Comparison of ENCODE assay signal across 12 cellular contexts in the genomic region with DNA sequence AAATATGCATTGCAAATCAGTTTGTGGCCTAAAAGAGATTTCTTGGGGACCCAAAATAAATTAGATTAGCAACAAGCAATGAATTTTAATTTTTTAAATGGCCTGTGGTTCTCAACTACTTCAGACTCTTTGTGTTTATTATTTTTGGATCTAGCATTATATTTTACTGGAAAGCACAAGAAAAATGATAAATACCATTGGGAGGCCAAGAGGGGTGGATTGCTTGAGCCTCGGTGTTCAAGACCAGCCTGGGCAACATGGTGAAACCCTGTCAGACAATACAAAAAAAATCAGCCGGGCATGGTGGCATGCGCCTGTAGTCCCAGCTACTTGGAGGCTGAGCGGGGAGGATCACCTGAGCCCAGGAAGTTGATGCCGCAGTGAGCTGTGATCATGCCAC. TPM values are rescaled to one million over a fixed set of nuclear protein-coding genes. Genes with fewer than 3 reads are reported as not detected.
A peak's percentile ranks its signal among the peaks of the same experiment; 100 is the strongest.
DNase-seq lines count a peak whose midpoint lies in the region; TF ChIP-seq lines count a peak whose summit lies in the region.
"Had no signal": no experiment of that assay in that cellular context is flagged by ENCODE, and none has a peak within 500 bp of the region (broad histone marks: within the 10 kb centered on the region; RNA-seq: fewer than 3 reads in every experiment).

No MANE protein-coding gene starts in this region.

- peaks cover 4% of the 10 kb centered on the region for H3K79me2 ChIP-seq in fibroblast of lung (ENCODE audit: control insufficient read depth, insufficient read depth, low read length)

- no peak overlapping the region for H3K4me3 ChIP-seq in BLaER1 treated with 17β-estradiol and CSF1 and Interleukin-3, amounts not matched to agents 10 nM and 100 nM
- no peak overlapping the region for H3K4me3 ChIP-seq in adipocyte (ENCODE audit: low read length)
- no peak overlapping the region for H3K4me3 ChIP-seq in fibroblast of lung (replicated peaks in 1 of 4; ENCODE audit: control extremely low read depth in 1 of 4, insufficient read depth in 1 of 4, low read depth in 3 of 4, low read length in 4 of 4)
- no peak overlapping the region for H3K4me3 ChIP-seq in skin epidermis

- no peaks in the 10 kb centered on the region for H3K9me3 ChIP-seq in BLaER1 treated with 17β-estradiol and CSF1 and Interleukin-3, amounts not matched to agents 10 nM and 100 nM (replicated peaks in 1 of 11)
- no peaks in the 10 kb centered on the region for H3K9me3 ChIP-seq in adipocyte (ENCODE audit: control insufficient read depth, low read length)
- no peaks in the 10 kb centered on the region for H3K9me3 ChIP-seq in fibroblast of lung (ENCODE audit: control insufficient read depth, insufficient read depth, low read depth, low read length)

- no peak overlapping the region for H2AFZ ChIP-seq in fibroblast of lung (ENCODE audit: low read length)

- H4K20me1 ChIP-seq in BLaER1 treated with 17β-estradiol and CSF1 and Interleukin-3, amounts not matched to agents 10 nM and 100 nM: peaks cover 0 to 5% (median 0%) of the 10 kb centered on the region in 11 experiments; a peak in 3 of 22 replicates
- no peaks in the 10 kb centered on the region for H4K20me1 ChIP-seq in fibroblast of lung (ENCODE audit: control insufficient read depth, extremely low read depth, insufficient read depth, low read length)

- H3K4me1 ChIP-seq in BLaER1 treated with 17β-estradiol and CSF1 and Interleukin-3, amounts not matched to agents 10 nM and 100 nM: peaks cover 0 to 53% (median 11%) of the 10 kb centered on the region in 10 experiments; a peak in 13 of 20 replicates
- H3K4me1 ChIP-seq in adipocyte (ENCODE audit: control insufficient read depth, insufficient read depth, low read length) (peaks cover 56% of the 10 kb centered on the region), fibroblast of lung (ENCODE audit: control insufficient read depth, extremely low read depth, insufficient read depth, low read length) (peaks cover 10% of the 10 kb centered on the region)

- peak overlapping the region in 7 of 11 experiments; percentile 14 to 97 (median 85); a peak in 13 of 22 replicates for H3K27ac ChIP-seq in BLaER1 treated with 17β-estradiol and CSF1 and Interleukin-3, amounts not matched to agents 10 nM and 100 nM
- peak overlapping the region; percentile 88 for H3K27ac ChIP-seq in fibroblast of lung (ENCODE audit: insufficient read depth, low read length)
- H3K27ac ChIP-seq in skin epidermis: peak overlapping the region in 20 of 21 experiments; percentile 24 to 89 (median 64)

- H3K9ac ChIP-seq in BLaER1 treated with 17β-estradiol and CSF1 and Interleukin-3, amounts not matched to agents 10 nM and 100 nM: peak overlapping the region in 6 of 11 experiments; percentile 18 to 80 (median 70); a peak in 10 of 22 replicates
- peak overlapping the region; percentile 89 for H3K9ac ChIP-seq in adipocyte (ENCODE audit: low read length)
- peak overlapping the region; percentile 11 for H3K9ac ChIP-seq in fibroblast of lung (ENCODE audit: insufficient read depth, low read length)

- H3K36me3 ChIP-seq in BLaER1 treated with 17β-estradiol and CSF1 and Interleukin-3, amounts not matched to agents 10 nM and 100 nM: peaks cover 1 to 59% (median 8%) of the 10 kb centered on the region in 11 experiments; a peak in 14 of 22 replicates
- H3K36me3 ChIP-seq in adipocyte (ENCODE audit: control insufficient read depth, insufficient read depth, low read length, severe bottlenecking): peaks cover 20% of the 10 kb centered on the region
- H3K36me3 ChIP-seq in fibroblast of lung (ENCODE audit: control insufficient read depth, insufficient read depth, low read length): peaks cover under 1% of the 10 kb centered on the region

- no peak for TF ChIP-seq CTCF in fibroblast of lung (conservative IDR thresholded peaks at IDR 0.05 in 1 of 2, IDR thresholded peaks at IDR 0.05 in 1 of 2; ENCODE audit: low read depth in 1 of 2, low read length in 2 of 2)

- peak overlapping the region in 8 of 11 experiments; percentile 4 to 97 (median 66); a peak in 13 of 22 replicates for H3K4me2 ChIP-seq in BLaER1 treated with 17β-estradiol and CSF1 and Interleukin-3, amounts not matched to agents 10 nM and 100 nM
- H3K4me2 ChIP-seq in fibroblast of lung (ENCODE audit: extremely low read depth, insufficient read depth, low read length): peak overlapping the region; percentile 33

- no peaks in the 10 kb centered on the region for H3K27me3 ChIP-seq in BLaER1 treated with 17β-estradiol and CSF1 and Interleukin-3, amounts not matched to agents 10 nM and 100 nM
- H3K27me3 ChIP-seq in adipocyte (replicated peaks; ENCODE audit: control insufficient read depth, insufficient read depth, low read length) (no peaks in the 10 kb centered on the region), fibroblast of lung (ENCODE audit: control insufficient read depth, insufficient read depth, low read length) (no peaks in the 10 kb centered on the region)

- DNase-seq in adipocyte (ENCODE audit: low read depth) (peak; percentile 58), fibroblast of lung (ENCODE audit: low read depth in 2 of 2) (peak; percentile 44 to 73), NCI-H1436 (lab: John Stamatoyannopoulos, UW) (no peak), amniotic stem cell (lab: John Stamatoyannopoulos, UW) (no peak)
- no peak for DNase-seq in stimulated activated CD4-positive, alpha-beta T cell treated with anti-CD3 and anti-CD28 coated beads, Interleukin-4, amount 100 ng/mL, for 1 hour
- DNase-seq in activated CD4-positive, alpha-beta T cell treated with anti-CD3 and anti-CD28 coated beads, Interleukin-2, amount 50 U/mL, for 1 hour: no peak
- DNase-seq: activated naive CD8-positive, alpha-beta T cell treated with anti-CD3 and anti-CD28 coated beads, Interleukin-2, amount 10 ng/mL, durations not matched to agents 7 days and 5 days; caudate nucleus; H9; NCI-H2081 had no signal

RNA-seq across cellular contexts. Expression of a gene that starts 13.6 kb away (rescaled TPM):
- 22.6 and 29.2 TPM in 2 replicates for total RNA-seq in fibroblast of lung
- 39.2 and 42.8 TPM in 2 replicates for polyA plus RNA-seq in fibroblast of lung
- polyA plus RNA-seq in fibroblast of lung (2012): 32.9 and 33.7 TPM in 2 replicates
- 2.3 TPM in 1 of 2 replicates, not detected in the other for polyA minus RNA-seq in fibroblast of lung (ENCODE audit: low replicate concordance)

RNA-seq across cellular contexts. Expression of a gene that starts 22.0 kb away (rescaled TPM):
- total RNA-seq in fibroblast of lung: 400 and 482 TPM in 2 replicates
- polyA plus RNA-seq in fibroblast of lung: 402 and 481 TPM in 2 replicates
- 535 and 690 TPM in 2 replicates for polyA plus RNA-seq in fibroblast of lung (2012)
- 7.7 and 21.1 TPM in 2 replicates for polyA minus RNA-seq in fibroblast of lung (ENCODE audit: low replicate concordance)

RNA-seq across cellular contexts. Expression of a gene that starts 54.1 kb away (rescaled TPM):
- total RNA-seq in fibroblast of lung: 111 and 184 TPM in 2 replicates
- 107 and 112 TPM in 2 replicates for polyA plus RNA-seq in fibroblast of lung
- polyA plus RNA-seq in fibroblast of lung (2012): 52.4 and 57.7 TPM in 2 replicates
- 12.1 and 16.7 TPM in 2 replicates for polyA minus RNA-seq in fibroblast of lung (ENCODE audit: low replicate concordance)

Comparison
In these comparisons a context has a peak if more than half of its experiments do, and no peak if none do; other contexts are left out.
1. H3K9ac ChIP-seq: peak in every context shown above with its lines; median percentile 89 in adipocyte; 70 in BLaER1 treated with 17β-estradiol and CSF1 and Interleukin-3, amounts not matched to agents 10 nM and 100 nM; 11 in fibroblast of lung.
2. DNase-seq: peak in adipocyte (single experiment) and fibroblast of lung (2 of 2); none in stimulated activated CD4-positive, alpha-beta T cell treated with anti-CD3 and anti-CD28 coated beads, Interleukin-4, amount 100 ng/mL, for 1 hour (single experiment), NCI-H1436 (single experiment), activated CD4-positive, alpha-beta T cell treated with anti-CD3 and anti-CD28 coated beads, Interleukin-2, amount 50 U/mL, for 1 hour (single experiment) and amniotic stem cell (single experiment).
3. Peak in every context shown above with its lines, with median percentiles within 50 percentile points of each other: H3K27ac ChIP-seq.